Comparison of ENCODE assay signal across 1 cellular context in the genomic region with DNA sequence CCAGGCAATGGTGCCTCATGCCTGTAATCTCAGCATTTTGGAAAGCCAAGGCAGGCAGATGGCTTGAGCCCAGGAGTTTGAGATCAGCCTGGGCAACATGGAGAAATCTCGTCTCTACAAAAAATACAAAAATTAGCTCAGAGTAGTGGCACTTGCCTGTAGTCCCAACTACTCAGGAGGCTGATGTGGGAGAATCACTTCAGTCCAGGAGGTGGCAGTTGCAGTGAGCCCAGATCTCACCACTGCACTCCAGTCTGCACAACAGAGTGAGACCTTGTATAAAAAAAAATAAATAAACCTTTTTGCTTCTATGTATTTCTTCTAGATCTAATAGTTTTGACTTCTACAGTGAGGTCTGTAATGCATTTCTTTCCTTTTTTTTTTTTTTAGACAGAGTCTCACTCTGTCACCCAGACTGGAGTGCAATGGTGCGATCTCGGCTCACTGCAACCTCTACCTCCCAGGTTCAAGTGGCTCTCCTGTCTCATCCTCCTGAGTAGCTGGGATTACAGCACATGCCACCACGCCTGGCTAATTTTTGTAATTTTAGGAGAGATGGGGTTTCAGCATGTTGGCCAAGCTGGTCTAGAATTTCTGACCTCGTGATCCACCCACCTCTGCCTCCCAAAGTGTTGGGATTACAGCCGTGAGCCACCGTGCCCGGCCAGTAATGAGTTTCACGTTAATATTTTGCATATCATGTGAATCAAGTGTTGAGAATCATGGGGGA.
TF ChIP-seq lines count a peak whose summit lies in the region.

No MANE protein-coding gene starts in this region.

TF ChIP-seq in A549, 52 proteins besides CTCF, POLR2A, EP300 and RAD21 (continued from another document):
- TF ChIP-seq KDM1A (IDR thresholded peaks at IDR 0.05; ENCODE audit: low read depth) = no peak
- TF ChIP-seq BHLHE40 (IDR thresholded peaks at IDR 0.05; ENCODE audit: low read depth, low read length) = no peak
- TF ChIP-seq KDM5A (IDR thresholded peaks at IDR 0.05) = no peak
- TF ChIP-seq RNF2 (IDR thresholded peaks at IDR 0.05; ENCODE audit: borderline replicate concordance, low read depth) = no peak
- TF ChIP-seq ATOH8 (CRISPR knock-in tag; IDR thresholded peaks at IDR 0.05; ENCODE audit: low read depth) = no peak
- TF ChIP-seq MYC (IDR thresholded peaks at IDR 0.05; ENCODE audit: borderline replicate concordance, low read length) = no peak
- no peak for TF ChIP-seq REST (IDR thresholded peaks at IDR 0.05)
